ENCODE assay signal across 8 cellular contexts in genomic region chr4:183987529-183987946, GRCh38.
DNase-seq lines count a peak whose midpoint lies in the region; ATAC-seq lines count a peak whose summit lies in the region.

No MANE protein-coding gene starts in this region.

- H3K36me3 Mint-ChIP-seq in activated T-helper 1 cell treated with anti-CD3 and anti-CD28 coated beads, Interleukin-12 subunit alpha, Interleukin-12 subunit beta, Interleukin-2, Interleukin-4 antibody, amounts not matched to agents 30 ng/mL and 10 ng/mL and 1 ng/mL, durations not matched to agents 14 hours and 24 hours and 36 hours (ENCODE audit: low read depth): no peaks in the 10 kb centered on the region

- H3K27ac Mint-ChIP-seq in activated T-helper 1 cell treated with anti-CD3 and anti-CD28 coated beads, Interleukin-12 subunit alpha, Interleukin-12 subunit beta, Interleukin-2, Interleukin-4 antibody, amounts not matched to agents 30 ng/mL and 10 ng/mL and 1 ng/mL, durations not matched to agents 14 hours and 24 hours and 36 hours: no peak overlapping the region

- peak overlapping the region; percentile 49 for H3K9ac ChIP-seq in muscle layer of colon (ENCODE audit: low read length)

- no peaks in the 10 kb centered on the region for H3K9me3 ChIP-seq in muscle layer of colon (ENCODE audit: low read length)

- H3K4me3 Mint-ChIP-seq in activated T-helper 1 cell treated with anti-CD3 and anti-CD28 coated beads, Interleukin-12 subunit alpha, Interleukin-12 subunit beta, Interleukin-2, Interleukin-4 antibody, amounts not matched to agents 30 ng/mL and 10 ng/mL and 1 ng/mL, durations not matched to agents 14 hours and 24 hours and 36 hours: no peak overlapping the region

- no peaks in the 10 kb centered on the region for H3K27me3 ChIP-seq in muscle layer of colon (ENCODE audit: control insufficient read depth in 1 of 2, insufficient read depth in 2 of 2, low read length in 2 of 2)

- ATAC-seq in esophagus mucosa: peak; percentile 95
- ATAC-seq in GM21390 (IDR thresholded peaks at IDR 0.05; ENCODE audit: unreplicated experiment): no peak

- H3K9me3 Mint-ChIP-seq in activated T-helper 1 cell treated with anti-CD3 and anti-CD28 coated beads, Interleukin-12 subunit alpha, Interleukin-12 subunit beta, Interleukin-2, Interleukin-4 antibody, amounts not matched to agents 30 ng/mL and 10 ng/mL and 1 ng/mL, durations not matched to agents 14 hours and 24 hours and 36 hours: no peaks in the 10 kb centered on the region

- H3K4me1 ChIP-seq in muscle layer of colon (ENCODE audit: insufficient read depth, low read length): peaks cover 14% of the 10 kb centered on the region

- intact Hi-C loops in activated T-helper 1 cell treated with anti-CD3 and anti-CD28 coated beads, Interleukin-12 subunit alpha, Interleukin-12 subunit beta, Interleukin-2, Interleukin-4 antibody, amounts not matched to agents 30 ng/mL and 10 ng/mL and 1 ng/mL, durations not matched to agents 14 hours and 24 hours and 36 hours (cut with micrococcal nuclease): no loop called here

- no peaks in the 10 kb centered on the region for H3K36me3 ChIP-seq in muscle layer of colon (ENCODE audit: insufficient read depth, low read length)

- H3K4me1 Mint-ChIP-seq in activated T-helper 1 cell treated with anti-CD3 and anti-CD28 coated beads, Interleukin-12 subunit alpha, Interleukin-12 subunit beta, Interleukin-2, Interleukin-4 antibody, amounts not matched to agents 30 ng/mL and 10 ng/mL and 1 ng/mL, durations not matched to agents 14 hours and 24 hours and 36 hours (ENCODE audit: low read depth): no peaks in the 10 kb centered on the region

- peak overlapping the region; percentile 45 for H3K27ac ChIP-seq in muscle layer of colon (ENCODE audit: low read depth, low read length)

- DNase-seq in DMS153 treated with DMSO at 0.1 percent for 48 hours (lab: John Stamatoyannopoulos, UW; ENCODE audit: unreplicated experiment) (peak; percentile 57), NCI-H526 (lab: John Stamatoyannopoulos, UW) (peak; percentile 39 to 68), NCI-H2029 treated with DMSO at 0.1 percent for 48 hours (lab: John Stamatoyannopoulos, UW) (no peak)
- DNase-seq in activated T-helper 1 cell treated with anti-CD3 and anti-CD28 coated beads, Interleukin-12 subunit alpha, Interleukin-12 subunit beta, Interleukin-2, Interleukin-4 antibody, amounts not matched to agents 30 ng/mL and 10 ng/mL and 1 ng/mL, durations not matched to agents 14 hours and 24 hours and 36 hours (ENCODE audit: low spot score): no peak
- no peak for DNase-seq in stimulated activated CD4-positive, alpha-beta T cell treated with anti-CD3 and anti-CD28 coated beads, Interleukin-1b, Interleukin-23, amount 100 ng/mL, for 48 hours

- H3K27me3 Mint-ChIP-seq in activated T-helper 1 cell treated with anti-CD3 and anti-CD28 coated beads, Interleukin-12 subunit alpha, Interleukin-12 subunit beta, Interleukin-2, Interleukin-4 antibody, amounts not matched to agents 30 ng/mL and 10 ng/mL and 1 ng/mL, durations not matched to agents 14 hours and 24 hours and 36 hours (ENCODE audit: insufficient read depth): peaks cover 7% of the 10 kb centered on the region

- peak overlapping the region; percentile 4 to 44 for H3K4me3 ChIP-seq in muscle layer of colon (ENCODE audit: low read depth in 1 of 2, low read length in 2 of 2)

Comparison
In these comparisons a context has a peak if more than half of its experiments do, and no peak if none do; other contexts are left out.
1. DNase-seq: peak in DMS153 treated with DMSO at 0.1 percent for 48 hours (single experiment) and NCI-H526 (2 of 2); none in activated T-helper 1 cell treated with anti-CD3 and anti-CD28 coated beads, Interleukin-12 subunit alpha, Interleukin-12 subunit beta, Interleukin-2, Interleukin-4 antibody, amounts not matched to agents 30 ng/mL and 10 ng/mL and 1 ng/mL, durations not matched to agents 14 hours and 24 hours and 36 hours (single experiment), stimulated activated CD4-positive, alpha-beta T cell treated with anti-CD3 and anti-CD28 coated beads, Interleukin-1b, Interleukin-23, amount 100 ng/mL, for 48 hours (single experiment) and NCI-H2029 treated with DMSO at 0.1 percent for 48 hours (single experiment).